8 cellular contexts compared by ENCODE assay signal in the genomic region with DNA sequence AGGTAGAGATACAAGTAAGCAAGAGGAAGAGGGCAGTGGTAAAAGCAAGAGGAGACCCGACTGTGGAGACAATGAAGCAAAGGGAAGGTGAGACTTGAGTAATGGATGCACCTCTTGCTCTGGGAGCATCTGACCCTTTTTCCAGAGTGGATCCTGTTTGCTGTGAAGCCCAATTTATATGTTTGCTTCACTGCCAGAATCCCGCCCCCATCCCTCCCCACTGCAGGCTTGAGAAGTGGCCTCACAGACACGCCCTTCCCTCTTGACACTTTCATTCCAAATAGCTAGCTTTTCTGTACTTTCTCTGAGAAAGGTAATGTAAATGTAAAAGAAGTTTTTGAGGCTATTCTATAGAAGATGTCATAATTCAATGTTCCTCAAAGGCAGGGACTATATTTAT. TPM values are rescaled to one million over a fixed set of nuclear protein-coding genes. Genes with fewer than 3 reads are reported as not detected.
DNase-seq lines count a peak whose midpoint lies in the region; ATAC-seq and TF ChIP-seq lines count a peak whose summit lies in the region.

No MANE protein-coding gene starts in this region.

- no peak for TF ChIP-seq CTCF in gastroesophageal sphincter (IDR thresholded peaks at IDR 0.05)

- peaks cover 27% of the 10 kb centered on the region for H3K27me3 Mint-ChIP-seq in T-helper 1 cell treated with Interleukin-12 subunit alpha and Interleukin-12 subunit beta and Interleukin-4 antibody, amounts not matched to agents 30 μg/mL and 1 μg/mL, for 36 hours (ENCODE audit: low read depth)
- no peaks in the 10 kb centered on the region for H3K27me3 Mint-ChIP-seq in stimulated activated naive B cell treated with anti-CD40 and anti-IgM and Interleukin-4, amounts not matched to agents 10 μg/mL and 1 μg/mL and 100 μg/mL, for 72 hours

- H3K36me3 ChIP-seq in SJSA1 (peaks cover 31% of the 10 kb centered on the region), gastroesophageal sphincter (peaks cover 0 to 13% of the 10 kb centered on the region in 2 donors)

- peaks cover 4% of the 10 kb centered on the region for H3K36me3 Mint-ChIP-seq in T-helper 1 cell treated with Interleukin-12 subunit alpha and Interleukin-12 subunit beta and Interleukin-4 antibody, amounts not matched to agents 30 μg/mL and 1 μg/mL, for 36 hours (ENCODE audit: low read depth)
- H3K36me3 Mint-ChIP-seq in stimulated activated naive B cell treated with anti-CD40 and anti-IgM and Interleukin-4, amounts not matched to agents 10 μg/mL and 1 μg/mL and 100 μg/mL, for 72 hours, result peaks cover 7 to 24% of the 10 kb centered on the region in 2 donors

- H3K27ac ChIP-seq in SJSA1, result no peak overlapping the region
- peak overlapping the region in 3 of 4 donors; percentile 27 to 84 (median 80) for H3K27ac ChIP-seq in gastroesophageal sphincter

- ATAC-seq in gastroesophageal sphincter, result no peak
- ATAC-seq in stimulated activated naive B cell treated with anti-CD40 and anti-IgM and Interleukin-4, amounts not matched to agents 10 μg/mL and 1 μg/mL and 100 μg/mL, for 72 hours (replicated peaks), result no peak
- no peak for ATAC-seq in GM21825 (IDR thresholded peaks at IDR 0.05; ENCODE audit: unreplicated experiment)

- TF ChIP-seq EP300 in gastroesophageal sphincter (IDR thresholded peaks at IDR 0.05), result no peak

- H3K9me3 ChIP-seq in SJSA1 (replicated peaks) (no peaks in the 10 kb centered on the region), gastroesophageal sphincter (no peaks in the 10 kb centered on the region)

- no peaks in the 10 kb centered on the region for H3K9me3 Mint-ChIP-seq in T-helper 1 cell treated with Interleukin-12 subunit alpha and Interleukin-12 subunit beta and Interleukin-4 antibody, amounts not matched to agents 30 μg/mL and 1 μg/mL, for 36 hours
- no peaks in the 10 kb centered on the region for H3K9me3 Mint-ChIP-seq in stimulated activated naive B cell treated with anti-CD40 and anti-IgM and Interleukin-4, amounts not matched to agents 10 μg/mL and 1 μg/mL and 100 μg/mL, for 72 hours

- peak overlapping the region; percentile 97 for H3K4me3 Mint-ChIP-seq in T-helper 1 cell treated with Interleukin-12 subunit alpha and Interleukin-12 subunit beta and Interleukin-4 antibody, amounts not matched to agents 30 μg/mL and 1 μg/mL, for 36 hours
- H3K4me3 Mint-ChIP-seq in stimulated activated naive B cell treated with anti-CD40 and anti-IgM and Interleukin-4, amounts not matched to agents 10 μg/mL and 1 μg/mL and 100 μg/mL, for 72 hours, result peak overlapping the region; percentile 97 to 98

- no peak overlapping the region for H3K27ac Mint-ChIP-seq in T-helper 1 cell treated with Interleukin-12 subunit alpha and Interleukin-12 subunit beta and Interleukin-4 antibody, amounts not matched to agents 30 μg/mL and 1 μg/mL, for 36 hours
- H3K27ac Mint-ChIP-seq in stimulated activated naive B cell treated with anti-CD40 and anti-IgM and Interleukin-4, amounts not matched to agents 10 μg/mL and 1 μg/mL and 100 μg/mL, for 72 hours, result no peak overlapping the region

- H3K4me3 ChIP-seq in SJSA1 (peak overlapping the region; percentile 54), gastroesophageal sphincter (peak overlapping the region; percentile 79 to 84)

- H3K4me1 Mint-ChIP-seq in T-helper 1 cell treated with Interleukin-12 subunit alpha and Interleukin-12 subunit beta and Interleukin-4 antibody, amounts not matched to agents 30 μg/mL and 1 μg/mL, for 36 hours (ENCODE audit: low read depth), result peaks cover 19% of the 10 kb centered on the region
- H3K4me1 Mint-ChIP-seq in stimulated activated naive B cell treated with anti-CD40 and anti-IgM and Interleukin-4, amounts not matched to agents 10 μg/mL and 1 μg/mL and 100 μg/mL, for 72 hours, result peaks cover 8 to 10% of the 10 kb centered on the region in 2 donors

- WGBS in gastroesophageal sphincter (ENCODE audit: low coverage in 1 of 2), 2 donors, result 19 to 30% methylated on average over 3 of the region's 3 CpGs

- no peak for TF ChIP-seq POLR2A in gastroesophageal sphincter (IDR thresholded peaks at IDR 0.05)

- peaks cover 20% of the 10 kb centered on the region for H3K4me1 ChIP-seq in SJSA1 (replicated peaks)
- peaks cover 0 to 37% (median 0%) of the 10 kb centered on the region in 3 donors for H3K4me1 ChIP-seq in gastroesophageal sphincter

- no peak for DNase-seq in T-helper 1 cell
- peak in 1 of 2 experiments; percentile 89 for DNase-seq in SJSA1 (ENCODE audit: low read depth in 1 of 2, low spot score in 2 of 2)
- DNase-seq in stimulated activated naive B cell treated with anti-CD40 and anti-IgM and Interleukin-4, amounts not matched to agents 10 μg/mL and 1 μg/mL and 100 μg/mL, for 72 hours, result no peak
- DNase-seq in SKM-1 (lab: John Stamatoyannopoulos, UW; ENCODE audit: unreplicated experiment), result no peak
- DNase-seq in hypothalamus (lab: John Stamatoyannopoulos, UW), result no peak

- H3K27me3 ChIP-seq in SJSA1 (replicated peaks) (peaks cover 9% of the 10 kb centered on the region), gastroesophageal sphincter (no peaks in the 10 kb centered on the region)

RNA-seq across cellular contexts. Expression of a gene that starts 0.7 kb away (rescaled TPM):
- 791 and 920 TPM in 2 replicates for total RNA-seq in SJSA1 (2014; rRNA removed; shearing (Covaris generic))
- 100 to 1,000 TPM in 1 of 4 donors, 10 to 100 TPM in 3; 64.5 to 105 (median 71.0) TPM for total RNA-seq in gastroesophageal sphincter

RNA-seq across cellular contexts. Expression of a gene that starts 12.6 kb away (rescaled TPM):
- total RNA-seq in SJSA1 (2014; rRNA removed; shearing (Covaris generic)), result 36.2 and 49.5 TPM in 2 replicates
- 10 to 100 TPM; 17.3 to 23.8 (median 20.7) TPM for total RNA-seq in gastroesophageal sphincter

RNA-seq across cellular contexts. Expression of a gene that starts 38.8 kb away (rescaled TPM):
- total RNA-seq in SJSA1 (2014; rRNA removed; shearing (Covaris generic)), result 236 and 314 TPM in 2 replicates
- total RNA-seq in gastroesophageal sphincter, result 10 to 100 TPM; 37.2 to 41.6 (median 39.1) TPM
